In genomic region chr1:233025156-233025555, GRCh38 we compare ENCODE assay signal across 8 cellular contexts.
A peak's percentile ranks its signal among the peaks of the same experiment; 100 is the strongest.
DNase-seq lines count a peak whose midpoint lies in the region; ATAC-seq and TF ChIP-seq lines count a peak whose summit lies in the region.

No MANE protein-coding gene starts in this region.

- H3K4me1 ChIP-seq in colonic mucosa: no peaks in the 10 kb centered on the region

- H3K36me3 ChIP-seq in colonic mucosa: no peaks in the 10 kb centered on the region

- no peak for ATAC-seq in GM21381 (IDR thresholded peaks at IDR 0.05; ENCODE audit: unreplicated experiment)
- ATAC-seq in HG02678 (IDR thresholded peaks at IDR 0.05; ENCODE audit: unreplicated experiment): no peak

- H3K9me3 ChIP-seq in colonic mucosa: no peaks in the 10 kb centered on the region

- H3K27ac ChIP-seq in colonic mucosa: no peak overlapping the region

- H3K9ac ChIP-seq in colonic mucosa (ENCODE audit: low read depth in 2 of 2, low read length in 2 of 2): no peak overlapping the region

- peak; percentile 3 for DNase-seq in stimulated activated CD4-positive, alpha-beta T cell treated with anti-CD3 and anti-CD28 coated beads, Interleukin-15, amount 100 ng/mL, for 24 hours
- DNase-seq in stimulated activated CD4-positive, alpha-beta T cell treated with anti-CD3 and anti-CD28 coated beads, Interleukin-12 subunit alpha, Interleukin-12 subunit beta, amount 100 ng/mL, for 4 hours: no peak
- DNase-seq in NCI-H748 treated with DMSO at 0.1 percent for 48 hours (lab: John Stamatoyannopoulos, UW): peak; percentile 35
- peak; percentile 77 for DNase-seq in colonic mucosa
- DNase-seq in myocyte (ENCODE audit: low read depth): peak; percentile 53
- DNase-seq in T1000 (lab: John Stamatoyannopoulos, UW): no peak

- intact Hi-C loops in colonic mucosa (cut with DNase I): loop anchor here (2.0 to 10.0 kb wide), 2 partner anchors 210 to 394 kb away; partner anchors contain the start of gene SIPA1L2

- H3K27me3 ChIP-seq in colonic mucosa: no peaks in the 10 kb centered on the region

- H3K4me3 ChIP-seq in colonic mucosa: no peak overlapping the region

- peak; percentile 50 for TF ChIP-seq CTCF in colonic mucosa (IDR thresholded peaks at IDR 0.05)

Comparison
In these comparisons a context has a peak if more than half of its experiments do, and no peak if none do; other contexts are left out.
1. DNase-seq: peak in stimulated activated CD4-positive, alpha-beta T cell treated with anti-CD3 and anti-CD28 coated beads, Interleukin-15, amount 100 ng/mL, for 24 hours (single experiment), NCI-H748 treated with DMSO at 0.1 percent for 48 hours (single experiment), colonic mucosa (single experiment) and myocyte (single experiment); none in stimulated activated CD4-positive, alpha-beta T cell treated with anti-CD3 and anti-CD28 coated beads, Interleukin-12 subunit alpha, Interleukin-12 subunit beta, amount 100 ng/mL, for 4 hours (single experiment) and T1000 (single experiment).